In genomic region chr16:383326-384020, GRCh38 we compare ENCODE assay signal across 6 cellular contexts. TPM values are rescaled to one million over a fixed set of nuclear protein-coding genes. Genes with fewer than 3 reads are reported as not detected.
DNase-seq lines count a peak whose midpoint lies in the region; ATAC-seq, FAIRE-seq and TF ChIP-seq lines count a peak whose summit lies in the region.

No MANE protein-coding gene starts in this region.

- no peaks in the 10 kb centered on the region for H3K9me3 Mint-ChIP-seq in endothelial cell (ENCODE audit: unreplicated experiment)

- WGBS in small intestine, 3 donors = 23 to 30% (median 24%) methylated on average over 33 of the region's 33 CpGs

- DNase-seq in NCI-H69 (lab: John Stamatoyannopoulos, UW) (peak; percentile 67), endothelial cell (ENCODE audit: low spot score) (no peak), small intestine (peak; percentile 82), HPDE6-E6E7 (ENCODE audit: extremely low spot score) (no peak)

- TF ChIP-seq CTCF in C4-2B (conservative IDR thresholded peaks at IDR 0.05) (no peak), endothelial cell (IDR thresholded peaks at IDR 0.05; ENCODE audit: unreplicated experiment) (no peak)

- FAIRE-seq in small intestine (lab: Jason Lieb, UNC) = no peak

- no peaks in the 10 kb centered on the region for H3K36me3 Mint-ChIP-seq in endothelial cell (ENCODE audit: low read depth, unreplicated experiment)

- peak overlapping the region; percentile 95 for H3K27ac Mint-ChIP-seq in endothelial cell (ENCODE audit: unreplicated experiment)

- H3K27ac ChIP-seq in C4-2B (peak overlapping the region; percentile 99), small intestine (ENCODE audit: low read depth in 1 of 2, low read length in 1 of 2) (peak overlapping the region; percentile 9 to 86)

- no peaks in the 10 kb centered on the region for H3K9me3 ChIP-seq in small intestine (ENCODE audit: control insufficient read depth, low read depth)

- peak overlapping the region in 1 of 2 donors; percentile 12 for H3K4me3 ChIP-seq in small intestine (ENCODE audit: low read depth in 1 of 2, low read length in 2 of 2)

- no peaks in the 10 kb centered on the region for H3K4me1 ChIP-seq in small intestine (ENCODE audit: control insufficient read depth in 2 of 2, insufficient read depth in 1 of 2, low read depth in 1 of 2, low read length in 1 of 2)

- no peaks in the 10 kb centered on the region for H3K27me3 ChIP-seq in small intestine (ENCODE audit: control insufficient read depth in 2 of 2, insufficient read depth in 2 of 2, low read length in 2 of 2)

- no peaks in the 10 kb centered on the region for H3K36me3 ChIP-seq in small intestine (ENCODE audit: control insufficient read depth in 2 of 2, insufficient read depth in 2 of 2, low read length in 2 of 2)

- peak overlapping the region; percentile 86 for H3K4me3 Mint-ChIP-seq in endothelial cell (ENCODE audit: unreplicated experiment)

- H3K4me1 Mint-ChIP-seq in endothelial cell (ENCODE audit: unreplicated experiment) = peaks cover 24% of the 10 kb centered on the region

- no peak for ATAC-seq in GM21390 (IDR thresholded peaks at IDR 0.05; ENCODE audit: unreplicated experiment)

- peaks cover 14% of the 10 kb centered on the region for H3K27me3 Mint-ChIP-seq in endothelial cell (ENCODE audit: unreplicated experiment)

RNA-seq across cellular contexts. Expression of gene PGAP6, which starts 1.7 kb away (rescaled TPM):
- total RNA-seq in endothelial cell (ENCODE audit: unreplicated experiment) = 133 TPM
- 10 to 100 TPM; 48.1 to 66.5 (median 63.2) TPM for polyA plus RNA-seq in small intestine

RNA-seq across cellular contexts. Expression of gene MRPL28, which starts 13.1 kb away (rescaled TPM):
- 70.8 TPM for total RNA-seq in endothelial cell (ENCODE audit: unreplicated experiment)
- 100 to 1,000 TPM in 1 of 3 donors, 10 to 100 TPM in 2; 85.4 to 112 (median 98.9) TPM for polyA plus RNA-seq in small intestine

RNA-seq across cellular contexts. Expression of gene NME4, which starts 13.5 kb away (rescaled TPM):
- total RNA-seq in endothelial cell (ENCODE audit: unreplicated experiment) = 139 TPM
- 10 to 100 TPM; 13.0 to 43.0 (median 26.7) TPM for polyA plus RNA-seq in small intestine

RNA-seq across cellular contexts. Expression of gene DECR2, which starts 18.2 kb away (rescaled TPM):
- total RNA-seq in endothelial cell (ENCODE audit: unreplicated experiment) = 14.6 TPM
- 100 to 1,000 TPM in 2 of 3 donors, 10 to 100 TPM in 1; 46.7 to 154 (median 101) TPM for polyA plus RNA-seq in small intestine

RNA-seq across cellular contexts. Expression of gene AXIN1, which starts 30.9 kb away (rescaled TPM):
- 17.5 TPM for total RNA-seq in endothelial cell (ENCODE audit: unreplicated experiment)
- 10 to 100 TPM; 24.5 to 28.6 (median 26.6) TPM for polyA plus RNA-seq in small intestine

Comparison
In these comparisons a context has a peak if more than half of its experiments do, and no peak if none do; other contexts are left out.
1. DNase-seq: peak in NCI-H69 (single experiment) and small intestine (single experiment); none in endothelial cell (single experiment) and HPDE6-E6E7 (single experiment).